ENCODE assay signal across 2 cellular contexts in genomic region chr3:141051641-141052569, GRCh38.
TF ChIP-seq lines count a peak whose summit lies in the region.

No MANE protein-coding gene starts in this region.

TF ChIP-seq in GM23338, 12 proteins besides CTCF, POLR2A, EP300 and RAD21:
- TF ChIP-seq, protein P1, sequence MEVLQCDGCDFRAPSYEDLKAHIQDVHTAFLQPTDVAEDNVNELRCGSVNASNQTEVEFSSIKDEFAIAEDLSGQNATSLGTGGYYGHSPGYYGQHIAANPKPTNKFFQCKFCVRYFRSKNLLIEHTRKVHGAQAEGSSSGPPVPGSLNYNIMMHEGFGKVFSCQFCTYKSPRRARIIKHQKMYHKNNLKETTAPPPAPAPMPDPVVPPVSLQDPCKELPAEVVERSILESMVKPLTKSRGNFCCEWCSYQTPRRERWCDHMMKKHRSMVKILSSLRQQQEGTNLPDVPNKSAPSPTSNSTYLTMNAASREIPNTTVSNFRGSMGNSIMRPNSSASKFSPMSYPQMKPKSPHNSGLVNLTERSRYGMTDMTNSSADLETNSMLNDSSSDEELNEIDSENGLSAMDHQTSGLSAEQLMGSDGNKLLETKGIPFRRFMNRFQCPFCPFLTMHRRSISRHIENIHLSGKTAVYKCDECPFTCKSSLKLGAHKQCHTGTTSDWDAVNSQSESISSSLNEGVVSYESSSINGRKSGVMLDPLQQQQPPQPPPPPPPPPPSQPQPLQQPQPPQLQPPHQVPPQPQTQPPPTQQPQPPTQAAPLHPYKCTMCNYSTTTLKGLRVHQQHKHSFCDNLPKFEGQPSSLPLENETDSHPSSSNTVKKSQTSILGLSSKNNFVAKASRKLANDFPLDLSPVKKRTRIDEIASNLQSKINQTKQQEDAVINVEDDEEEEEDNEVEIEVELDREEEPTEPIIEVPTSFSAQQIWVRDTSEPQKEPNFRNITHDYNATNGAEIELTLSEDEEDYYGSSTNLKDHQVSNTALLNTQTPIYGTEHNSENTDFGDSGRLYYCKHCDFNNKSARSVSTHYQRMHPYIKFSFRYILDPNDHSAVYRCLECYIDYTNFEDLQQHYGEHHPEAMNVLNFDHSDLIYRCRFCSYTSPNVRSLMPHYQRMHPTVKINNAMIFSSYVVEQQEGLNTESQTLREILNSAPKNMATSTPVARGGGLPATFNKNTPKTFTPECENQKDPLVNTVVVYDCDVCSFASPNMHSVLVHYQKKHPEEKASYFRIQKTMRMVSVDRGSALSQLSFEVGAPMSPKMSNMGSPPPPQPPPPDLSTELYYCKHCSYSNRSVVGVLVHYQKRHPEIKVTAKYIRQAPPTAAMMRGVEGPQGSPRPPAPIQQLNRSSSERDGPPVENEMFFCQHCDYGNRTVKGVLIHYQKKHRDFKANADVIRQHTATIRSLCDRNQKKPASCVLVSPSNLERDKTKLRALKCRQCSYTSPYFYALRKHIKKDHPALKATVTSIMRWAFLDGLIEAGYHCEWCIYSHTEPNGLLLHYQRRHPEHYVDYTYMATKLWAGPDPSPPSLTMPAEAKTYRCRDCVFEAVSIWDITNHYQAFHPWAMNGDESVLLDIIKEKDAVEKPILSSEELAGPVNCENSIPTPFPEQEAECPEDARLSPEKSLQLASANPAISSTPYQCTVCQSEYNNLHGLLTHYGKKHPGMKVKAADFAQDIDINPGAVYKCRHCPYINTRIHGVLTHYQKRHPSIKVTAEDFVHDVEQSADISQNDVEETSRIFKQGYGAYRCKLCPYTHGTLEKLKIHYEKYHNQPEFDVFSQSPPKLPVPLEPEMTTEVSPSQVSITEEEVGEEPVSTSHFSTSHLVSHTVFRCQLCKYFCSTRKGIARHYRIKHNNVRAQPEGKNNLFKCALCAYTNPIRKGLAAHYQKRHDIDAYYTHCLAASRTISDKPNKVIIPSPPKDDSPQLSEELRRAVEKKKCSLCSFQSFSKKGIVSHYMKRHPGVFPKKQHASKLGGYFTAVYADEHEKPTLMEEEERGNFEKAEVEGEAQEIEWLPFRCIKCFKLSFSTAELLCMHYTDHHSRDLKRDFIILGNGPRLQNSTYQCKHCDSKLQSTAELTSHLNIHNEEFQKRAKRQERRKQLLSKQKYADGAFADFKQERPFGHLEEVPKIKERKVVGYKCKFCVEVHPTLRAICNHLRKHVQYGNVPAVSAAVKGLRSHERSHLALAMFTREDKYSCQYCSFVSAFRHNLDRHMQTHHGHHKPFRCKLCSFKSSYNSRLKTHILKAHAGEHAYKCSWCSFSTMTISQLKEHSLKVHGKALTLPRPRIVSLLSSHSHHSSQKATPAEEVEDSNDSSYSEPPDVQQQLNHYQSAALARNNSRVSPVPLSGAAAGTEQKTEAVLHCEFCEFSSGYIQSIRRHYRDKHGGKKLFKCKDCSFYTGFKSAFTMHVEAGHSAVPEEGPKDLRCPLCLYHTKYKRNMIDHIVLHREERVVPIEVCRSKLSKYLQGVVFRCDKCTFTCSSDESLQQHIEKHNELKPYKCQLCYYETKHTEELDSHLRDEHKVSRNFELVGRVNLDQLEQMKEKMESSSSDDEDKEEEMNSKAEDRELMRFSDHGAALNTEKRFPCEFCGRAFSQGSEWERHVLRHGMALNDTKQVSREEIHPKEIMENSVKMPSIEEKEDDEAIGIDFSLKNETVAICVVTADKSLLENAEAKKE (CRISPR knock-in tag; IDR thresholded peaks at IDR 0.05): no peak
- TF ChIP-seq JUNB (IDR thresholded peaks at IDR 0.05; ENCODE audit: unreplicated experiment) (no peak), EZH2 (IDR thresholded peaks at IDR 0.05; ENCODE audit: low read depth, unreplicated experiment) (peak; percentile 13), EZH2phosphoT487 (IDR thresholded peaks at IDR 0.05; ENCODE audit: unreplicated experiment) (no peak)

TF ChIP-seq in SK-N-SH, 30 proteins besides CTCF, POLR2A, EP300 and RAD21 (continued from another document):
- TF ChIP-seq JUND (IDR thresholded peaks at IDR 0.05) (no peak), TCF12 (IDR thresholded peaks at IDR 0.05) (no peak), MXI1 (IDR thresholded peaks at IDR 0.05; ENCODE audit: low read depth, low read length) (no peak), MEF2A (IDR thresholded peaks at IDR 0.05; ENCODE audit: borderline replicate concordance, low read depth) (no peak), YY1 (IDR thresholded peaks at IDR 0.05; ENCODE audit: low read depth) (no peak), SMC3 (IDR thresholded peaks at IDR 0.05; ENCODE audit: low read depth, low read length) (no peak; the same call in 1 of the 2 replicates)
- TF ChIP-seq, protein P2, sequence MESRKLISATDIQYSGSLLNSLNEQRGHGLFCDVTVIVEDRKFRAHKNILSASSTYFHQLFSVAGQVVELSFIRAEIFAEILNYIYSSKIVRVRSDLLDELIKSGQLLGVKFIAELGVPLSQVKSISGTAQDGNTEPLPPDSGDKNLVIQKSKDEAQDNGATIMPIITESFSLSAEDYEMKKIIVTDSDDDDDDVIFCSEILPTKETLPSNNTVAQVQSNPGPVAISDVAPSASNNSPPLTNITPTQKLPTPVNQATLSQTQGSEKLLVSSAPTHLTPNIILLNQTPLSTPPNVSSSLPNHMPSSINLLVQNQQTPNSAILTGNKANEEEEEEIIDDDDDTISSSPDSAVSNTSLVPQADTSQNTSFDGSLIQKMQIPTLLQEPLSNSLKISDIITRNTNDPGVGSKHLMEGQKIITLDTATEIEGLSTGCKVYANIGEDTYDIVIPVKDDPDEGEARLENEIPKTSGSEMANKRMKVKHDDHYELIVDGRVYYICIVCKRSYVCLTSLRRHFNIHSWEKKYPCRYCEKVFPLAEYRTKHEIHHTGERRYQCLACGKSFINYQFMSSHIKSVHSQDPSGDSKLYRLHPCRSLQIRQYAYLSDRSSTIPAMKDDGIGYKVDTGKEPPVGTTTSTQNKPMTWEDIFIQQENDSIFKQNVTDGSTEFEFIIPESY (IDR thresholded peaks at IDR 0.05; ENCODE audit: borderline replicate concordance, low read depth): no peak
